ENCODE assay signal across 15 cellular contexts in the genomic region with DNA sequence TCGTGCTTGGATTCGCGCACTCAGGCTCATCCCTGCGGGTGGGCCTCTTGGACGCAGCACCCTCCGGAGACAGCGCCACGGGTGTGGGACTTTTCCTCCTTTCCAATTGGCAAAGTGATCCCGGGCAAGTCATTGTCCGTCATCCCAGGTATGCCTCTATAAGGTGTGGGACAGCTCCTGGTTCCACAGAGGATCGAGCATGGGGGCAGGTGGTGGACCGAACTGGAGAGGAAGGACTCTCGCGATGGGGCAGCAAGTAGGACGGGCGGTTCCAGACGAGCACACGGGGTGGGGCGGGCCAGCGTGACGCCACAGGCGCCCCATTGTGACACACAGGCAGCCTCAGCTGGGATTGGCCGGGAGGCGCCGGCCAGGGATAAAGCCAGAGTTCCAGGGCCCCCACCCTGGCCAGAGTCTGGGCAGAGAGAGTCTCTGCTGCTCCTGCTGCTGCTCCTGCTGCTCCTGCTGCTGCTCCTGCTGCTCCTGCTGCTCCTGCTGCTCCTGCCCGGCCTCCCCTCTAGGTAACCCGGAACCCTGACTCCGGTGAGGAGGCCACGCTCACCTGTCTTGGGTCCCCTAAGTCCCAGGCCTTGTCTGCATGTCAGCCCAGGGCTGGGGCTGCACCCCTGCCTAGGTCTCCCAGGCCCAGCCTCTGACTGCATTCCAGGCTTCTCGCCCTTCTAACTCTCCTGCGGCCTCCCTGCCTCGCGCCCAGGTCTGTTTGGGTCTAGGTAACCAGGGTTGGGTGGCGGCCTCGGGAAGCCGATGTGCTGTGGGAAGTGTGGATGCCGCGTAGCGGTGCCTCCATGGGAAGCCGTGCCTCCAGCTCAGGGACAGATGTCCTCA.
"Had no signal": no experiment of that assay in that cellular context is flagged by ENCODE, and none has a peak within 500 bp of the region (broad histone marks: within the 10 kb centered on the region; RNA-seq: fewer than 3 reads in every experiment).

No MANE protein-coding gene starts in this region.

- H3K4me1 ChIP-seq: heart right ventricle, parathyroid adenoma, upper lobe of left lung had no signal

- H3K79me2 ChIP-seq: parathyroid adenoma had no signal

- H3K27ac Mint-ChIP-seq: activated CD8-positive, alpha-beta T cell treated with anti-CD3 and anti-CD28 coated beads for 36 hours had no signal

- H3K4me3 ChIP-seq: coronary artery, heart right ventricle, upper lobe of left lung had no signal

- H2AFZ ChIP-seq: parathyroid adenoma had no signal

- H3K27me3 Mint-ChIP-seq: activated CD8-positive, alpha-beta T cell treated with anti-CD3 and anti-CD28 coated beads for 36 hours had no signal

- H3K9ac ChIP-seq: parathyroid adenoma had no signal

- H3K36me3 Mint-ChIP-seq: stimulated activated effector memory CD8-positive, alpha-beta T cell treated with anti-CD3 and anti-CD28 coated beads, Interleukin-12 subunit alpha, Interleukin-12 subunit beta, amount 100 ng/mL, for 72 hours had no signal

- H3K9me3 Mint-ChIP-seq: activated CD8-positive, alpha-beta T cell treated with anti-CD3 and anti-CD28 coated beads for 36 hours; stimulated activated effector memory CD8-positive, alpha-beta T cell treated with anti-CD3 and anti-CD28 coated beads, Interleukin-12 subunit alpha, Interleukin-12 subunit beta, amount 100 ng/mL, for 72 hours had no signal

- DNase-seq: activated CD4-positive, alpha-beta T cell treated with anti-CD3 and anti-CD28 coated beads for 4 hours; activated CD8-positive, alpha-beta memory T cell treated with anti-CD3 and anti-CD28 coated beads, Interleukin-2, amount 50 U/mL, for 4 hours; activated CD8-positive, alpha-beta T cell treated with anti-CD3 and anti-CD28 coated beads for 36 hours; activated naive CD4-positive, alpha-beta T cell treated with Interleukin-2 at 50 U/mL for 16 hours; effector CD4-positive, alpha-beta T cell; heart right ventricle; left ventricle myocardium superior; retina; small intestine; T1000; WERI-Rb-1 had no signal

- H3K27ac ChIP-seq: coronary artery, heart right ventricle, parathyroid adenoma, upper lobe of left lung, WERI-Rb-1 had no signal

- ATAC-seq: activated CD8-positive, alpha-beta T cell treated with anti-CD3 and anti-CD28 coated beads for 36 hours; left ventricle myocardium superior; stimulated activated effector memory CD8-positive, alpha-beta T cell treated with anti-CD3 and anti-CD28 coated beads, Interleukin-12 subunit alpha, Interleukin-12 subunit beta, amount 100 ng/mL, for 72 hours had no signal

- H3K27me3 ChIP-seq: heart right ventricle, upper lobe of left lung had no signal

- H3K36me3 ChIP-seq: heart right ventricle, upper lobe of left lung, WERI-Rb-1 had no signal

- H3K9me3 ChIP-seq: heart right ventricle, upper lobe of left lung had no signal

- H3K4me3 Mint-ChIP-seq: activated CD8-positive, alpha-beta T cell treated with anti-CD3 and anti-CD28 coated beads for 36 hours; stimulated activated effector memory CD8-positive, alpha-beta T cell treated with anti-CD3 and anti-CD28 coated beads, Interleukin-12 subunit alpha, Interleukin-12 subunit beta, amount 100 ng/mL, for 72 hours had no signal
